In the genomic region with DNA sequence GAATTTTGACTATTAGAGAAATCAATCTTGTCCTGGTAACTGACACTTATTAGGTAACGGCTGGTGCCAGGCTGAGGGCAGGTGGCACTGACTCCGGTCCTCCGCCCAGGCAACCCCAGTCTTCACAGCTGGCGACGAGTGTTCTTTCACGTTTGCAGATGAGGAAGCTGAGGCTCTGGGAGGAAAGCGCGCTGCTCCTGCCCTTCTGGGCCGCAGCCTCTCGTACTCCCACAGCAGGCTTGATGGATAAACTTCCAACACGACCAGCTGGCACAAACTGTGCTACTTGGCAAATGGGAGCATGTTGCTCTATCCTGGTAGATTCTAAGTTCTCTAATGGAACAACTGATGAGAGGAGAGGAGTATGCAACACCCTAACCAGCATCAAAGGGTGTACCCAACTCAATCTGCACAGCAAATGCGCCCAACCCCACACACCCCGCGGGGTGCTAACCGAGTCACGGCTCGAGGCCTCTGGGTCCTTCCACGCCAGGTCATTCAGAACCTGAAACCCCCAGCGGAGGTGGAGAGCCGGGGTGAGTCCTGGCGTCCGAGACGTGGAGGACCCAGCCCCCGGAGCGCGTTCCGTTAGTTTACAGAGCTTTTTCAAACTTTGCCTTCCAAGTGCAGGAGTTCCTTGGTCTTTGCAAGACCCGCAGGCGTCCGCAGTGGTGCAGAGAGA, we compare ENCODE assay signal across 10 cellular contexts. TPM values are rescaled to one million over a fixed set of nuclear protein-coding genes. Genes with fewer than 3 reads are reported as not detected.
DNase-seq lines count a peak whose midpoint lies in the region; ATAC-seq and TF ChIP-seq lines count a peak whose summit lies in the region.
"Had no signal": no experiment of that assay in that cellular context is flagged by ENCODE, and none has a peak within 500 bp of the region (broad histone marks: within the 10 kb centered on the region; RNA-seq: fewer than 3 reads in every experiment).

No MANE protein-coding gene starts in this region.

- H3K4me3 ChIP-seq in heart right ventricle, result peak overlapping the region; percentile 44 to 69 (median 64)

- intact Hi-C loops in heart right ventricle (cut with DNase I) (loop anchor here in 1 of 10 donors (5.0 kb wide), 1 partner anchor 219 kb away; no protein-coding TSS in a partner anchor), cardiac septum (cut with DNase I) (no loop called here)

- 38 to 43% methylated on average over 30 of the region's 30 CpGs for WGBS in heart right ventricle, 2 donors

- no peak for TF ChIP-seq CTCF in heart right ventricle (IDR thresholded peaks at IDR 0.05)
- TF ChIP-seq CTCF in endothelial cell (IDR thresholded peaks at IDR 0.05; ENCODE audit: unreplicated experiment), result no peak
- TF ChIP-seq CTCF in nephron progenitor cell (IDR thresholded peaks at IDR 0.05), result no peak

- peaks cover 23% of the 10 kb centered on the region for H3K4me1 Mint-ChIP-seq in endothelial cell (ENCODE audit: unreplicated experiment)
- H3K4me1 Mint-ChIP-seq in nephron progenitor cell, result peaks cover 26% of the 10 kb centered on the region

- peaks cover 18% of the 10 kb centered on the region for H3K27me3 Mint-ChIP-seq in endothelial cell (ENCODE audit: unreplicated experiment)
- H3K27me3 Mint-ChIP-seq in nephron progenitor cell (ENCODE audit: low read depth, poor library complexity), result peaks cover 58% of the 10 kb centered on the region

- H3K27ac Mint-ChIP-seq in endothelial cell (ENCODE audit: unreplicated experiment) (no peak overlapping the region), nephron progenitor cell (no peak overlapping the region)

- no peaks in the 10 kb centered on the region for H3K36me3 Mint-ChIP-seq in endothelial cell (ENCODE audit: low read depth, unreplicated experiment)
- H3K36me3 Mint-ChIP-seq in nephron progenitor cell (ENCODE audit: low read depth), result no peaks in the 10 kb centered on the region

- peaks cover 0 to 46% (median 27%) of the 10 kb centered on the region in 7 donors for H3K27me3 ChIP-seq in heart right ventricle

- no peaks in the 10 kb centered on the region for H3K9me3 ChIP-seq in heart right ventricle

- H3K27ac ChIP-seq in heart right ventricle, result peak overlapping the region in 4 of 10 donors; percentile 36 to 56 (median 44)

- ATAC-seq in heart right ventricle, result peak in 2 of 8 donors; percentile 12 to 18

- H3K4me3 Mint-ChIP-seq in endothelial cell (ENCODE audit: unreplicated experiment) (peak overlapping the region; percentile 65), nephron progenitor cell (peak overlapping the region; percentile 77)

- H3K4me1 ChIP-seq in heart right ventricle, result peaks cover 0 to 24% (median 9%) of the 10 kb centered on the region in 9 donors

- DNase-seq in heart right ventricle (no peak), cardiac septum (ENCODE audit: low spot score) (no peak), endothelial cell (ENCODE audit: low spot score) (no peak), nephron progenitor cell (no peak), nucleus accumbens (lab: John Stamatoyannopoulos, UW) (no peak), cerebellum (ENCODE audit: low spot score) (no peak)
- DNase-seq in activated CD8-positive, alpha-beta memory T cell treated with anti-CD3 and anti-CD28 coated beads, Interleukin-2, amount 50 U/mL, for 48 hours, result no peak
- DNase-seq in stimulated activated CD4-positive, alpha-beta T cell treated with anti-CD3 and anti-CD28 coated beads, Interleukin-4, amount 100 ng/mL, for 24 hours, result no peak
- DNase-seq: effector memory CD4-positive, alpha-beta T cell; T-helper 9 cell had no signal

- H3K36me3 ChIP-seq in heart right ventricle, result no peaks in the 10 kb centered on the region

- H3K9me3 Mint-ChIP-seq in endothelial cell (ENCODE audit: unreplicated experiment), result no peaks in the 10 kb centered on the region
- H3K9me3 Mint-ChIP-seq in nephron progenitor cell, result no peaks in the 10 kb centered on the region

RNA-seq across cellular contexts. Expression of gene SLC47A1, which starts 0.5 kb away (rescaled TPM):
- total RNA-seq in heart right ventricle, result 10 to 100 TPM in 5 of 10 donors, 1 to 10 TPM in 5; 2.1 to 20.3 (median 9.2) TPM
- 1 to 10 TPM in 1 of 2 donors, under 1 TPM in 1; 0.62 to 6.3 TPM for polyA plus RNA-seq in heart right ventricle
- total RNA-seq in cardiac septum, result 11.8 TPM
- total RNA-seq in endothelial cell (ENCODE audit: unreplicated experiment), result 6.8 TPM
- 1.00 TPM for total RNA-seq in cerebellum
